Comparison of ENCODE assay signal across 1 cellular context in the genomic region with DNA sequence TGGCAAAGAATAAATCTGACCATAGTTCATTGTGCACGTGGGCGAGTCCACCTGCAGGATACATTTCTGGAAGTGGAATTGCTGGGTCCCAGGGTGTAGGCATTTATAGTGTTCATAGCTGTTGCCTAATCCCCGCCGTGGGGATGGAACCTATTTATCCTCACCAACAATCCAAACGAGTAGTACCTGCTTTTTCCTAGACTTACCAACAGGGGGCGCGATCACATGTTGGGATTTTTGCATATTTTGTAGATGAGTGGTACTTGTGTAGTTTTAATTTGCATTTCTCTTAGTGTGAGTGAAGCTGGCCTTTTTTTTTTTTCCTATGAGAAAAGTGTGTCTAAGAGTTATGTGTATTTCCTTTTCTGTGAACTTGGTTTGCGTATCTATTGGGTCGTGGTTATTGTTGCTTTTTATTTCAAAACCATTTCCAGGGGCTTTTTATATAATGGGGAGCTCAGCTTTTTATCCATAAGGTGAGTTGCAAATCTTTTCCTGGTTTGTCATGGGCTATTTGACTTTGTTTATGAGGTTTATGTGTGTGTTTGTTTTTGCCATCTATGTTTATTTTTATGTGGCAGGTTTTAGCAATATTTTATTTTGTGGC.
TF ChIP-seq lines count a peak whose summit lies in the region.

No MANE protein-coding gene starts in this region.

TF ChIP-seq in GM12878, 131 proteins besides CTCF, POLR2A, EP300 and RAD21 (continued from another document):
- TF ChIP-seq, protein P1, sequence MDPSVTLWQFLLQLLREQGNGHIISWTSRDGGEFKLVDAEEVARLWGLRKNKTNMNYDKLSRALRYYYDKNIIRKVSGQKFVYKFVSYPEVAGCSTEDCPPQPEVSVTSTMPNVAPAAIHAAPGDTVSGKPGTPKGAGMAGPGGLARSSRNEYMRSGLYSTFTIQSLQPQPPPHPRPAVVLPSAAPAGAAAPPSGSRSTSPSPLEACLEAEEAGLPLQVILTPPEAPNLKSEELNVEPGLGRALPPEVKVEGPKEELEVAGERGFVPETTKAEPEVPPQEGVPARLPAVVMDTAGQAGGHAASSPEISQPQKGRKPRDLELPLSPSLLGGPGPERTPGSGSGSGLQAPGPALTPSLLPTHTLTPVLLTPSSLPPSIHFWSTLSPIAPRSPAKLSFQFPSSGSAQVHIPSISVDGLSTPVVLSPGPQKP (IDR thresholded peaks at IDR 0.05; ENCODE audit: low read depth, low read length), result no peak
- TF ChIP-seq FOXM1 (IDR thresholded peaks at IDR 0.05; ENCODE audit: low read depth, low read length) (no peak), ATF7 (IDR thresholded peaks at IDR 0.05; ENCODE audit: low read depth) (no peak)
